ENCODE assay signal across 33 cellular contexts in genomic region chr10:115744089-115744488, GRCh38.
DNase-seq lines count a peak whose midpoint lies in the region; ATAC-seq, FAIRE-seq and TF ChIP-seq lines count a peak whose summit lies in the region.
"Had no signal": no experiment of that assay in that cellular context is flagged by ENCODE, and none has a peak within 500 bp of the region (broad histone marks: within the 10 kb centered on the region; RNA-seq: fewer than 3 reads in every experiment).

No MANE protein-coding gene starts in this region.

- intact Hi-C loops in HepG2 (cut with micrococcal nuclease; ENCODE audit: unreplicated experiment) (no loop called here), right lobe of liver (cut with DNase I) (no loop called here), A673 (cut with micrococcal nuclease; ENCODE audit: unreplicated experiment) (no loop called here)

- H3K4me2 ChIP-seq in HepG2 (ENCODE audit: low read depth, low read length) = no peak overlapping the region
- H3K4me2 ChIP-seq: A549; BLaER1; BLaER1 treated with 17β-estradiol and CSF1 and Interleukin-3, amounts not matched to agents 10 nM and 100 nM had no signal

- no peak for TF ChIP-seq RAD21 in HepG2 (CRISPR knock-in tag; IDR thresholded peaks at IDR 0.05)

- DNase-seq in HepG2 (ENCODE audit: low spot score) = no peak
- DNase-seq in right lobe of liver = no peak
- DNase-seq in A673 (ENCODE audit: low spot score) = no peak
- DNase-seq: 8988T; ACHN; AML-193; BE2C; C1 segment of cervical spinal cord; Caco-2; Calu3; CD4-positive, alpha-beta memory T cell; CD4-positive, alpha-beta T cell; CD4-positive, CD25-positive, alpha-beta regulatory T cell; CD8-positive, alpha-beta memory T cell; CD8-positive, alpha-beta T cell; COR-L47; DMS 273 treated with DMSO at 0.1 percent for 48 hours; DMS153; DMS53; DMS79; DMS79 treated with DMSO at 0.1 percent for 48 hours; DND-41; EL had no signal

- H3K27ac ChIP-seq in HepG2 (ENCODE audit: extremely low read length, insufficient read depth, low read length) = no peak overlapping the region
- H3K27ac ChIP-seq in right lobe of liver = no peak overlapping the region
- H3K27ac ChIP-seq in HEK293 (ENCODE audit: extremely low read depth, low read depth, low read length) = no peak overlapping the region
- no peak overlapping the region for H3K27ac ChIP-seq in A673 (ENCODE audit: low read depth, low read length, poor library complexity, severe bottlenecking)
- H3K27ac ChIP-seq: 22Rv1; A549; BLaER1; BLaER1 treated with 17β-estradiol and CSF1 and Interleukin-3, amounts not matched to agents 10 nM and 100 nM; C4-2B had no signal

- CTCF ChIA-PET in HepG2 (lab: Yijun Ruan, JAX; ENCODE audit: low intra/inter-chr PET ratio, low total read pairs) (no interaction called here), HEK293 (lab: Yijun Ruan, JAX) (no interaction called here), A673 (lab: Charles Lee) (no interaction called here)

- WGBS in HepG2 (ENCODE audit: low lambda C conversion rate) = 2% methylated on average over 1 of the region's 1 CpG
- 69% methylated on average over 1 of the region's 1 CpG for WGBS in right lobe of liver (ENCODE audit: insufficient coverage, low coverage, low lambda C conversion rate, missing lambda C conversion rate)

- TF ChIP-seq CTCF in HepG2 (CRISPR knock-in tag; IDR thresholded peaks at IDR 0.05) (no peak), right lobe of liver (IDR thresholded peaks at IDR 0.05) (no peak), HEK293 (tag by site-specific recombination; IDR thresholded peaks at IDR 0.05) (no peak), A673 (conservative IDR thresholded peaks at IDR 0.05; ENCODE audit: low read depth, low read length) (no peak)

- H4K20me1 ChIP-seq in HepG2 (ENCODE audit: insufficient read depth, low read length) = no peaks in the 10 kb centered on the region
- H4K20me1 ChIP-seq: BLaER1; BLaER1 treated with 17β-estradiol and CSF1 and Interleukin-3, amounts not matched to agents 10 nM and 100 nM had no signal

- H3K36me3 ChIP-seq in HepG2 (replicated peaks in 1 of 2; ENCODE audit: control insufficient read depth in 1 of 2, insufficient read depth in 2 of 2, low read length in 2 of 2) = no peaks in the 10 kb centered on the region
- H3K36me3 ChIP-seq in right lobe of liver = no peaks in the 10 kb centered on the region
- no peaks in the 10 kb centered on the region for H3K36me3 ChIP-seq in HEK293 (ENCODE audit: control insufficient read depth in 2 of 2, insufficient read depth in 1 of 2, low read length in 2 of 2)
- no peaks in the 10 kb centered on the region for H3K36me3 ChIP-seq in A673 (ENCODE audit: insufficient read depth, low read length, poor library complexity, severe bottlenecking)
- H3K36me3 ChIP-seq: BE2C; BLaER1; BLaER1 treated with 17β-estradiol and CSF1 and Interleukin-3, amounts not matched to agents 10 nM and 100 nM had no signal

- H3K4me1 ChIP-seq in HepG2 (ENCODE audit: insufficient read depth, low read length) (no peaks in the 10 kb centered on the region), right lobe of liver (no peaks in the 10 kb centered on the region), HEK293 (ENCODE audit: control insufficient read depth, insufficient read depth, low read length) (no peaks in the 10 kb centered on the region), A673 (ENCODE audit: insufficient read depth, low read length, poor library complexity, severe bottlenecking) (no peaks in the 10 kb centered on the region)
- H3K4me1 ChIP-seq: A549; BE2C; BLaER1; BLaER1 treated with 17β-estradiol and CSF1 and Interleukin-3, amounts not matched to agents 10 nM and 100 nM; Caco-2 had no signal

- BruUV-seq in HepG2 (replicated peaks; lab: Mats Ljungman, UMichigan) (no TSS peak), A673 (replicated peaks; lab: Mats Ljungman, UMichigan) (no TSS peak)

- no peak overlapping the region for H3K9ac ChIP-seq in HepG2 (ENCODE audit: insufficient read depth, low read depth, low read length)
- H3K9ac ChIP-seq: BLaER1; BLaER1 treated with 17β-estradiol and CSF1 and Interleukin-3, amounts not matched to agents 10 nM and 100 nM had no signal

- FAIRE-seq in HepG2 (lab: Jason Lieb, UNC) = no peak
- FAIRE-seq in islet of Langerhans (lab: Jason Lieb, UNC) = peak; percentile 49
- FAIRE-seq: A204.1, A549, D721Med had no signal

- H3K4me3 ChIP-seq in HepG2 (replicated peaks in 1 of 3; ENCODE audit: insufficient read depth in 1 of 3, low read depth in 2 of 3, low read length in 3 of 3) (no peak overlapping the region), right lobe of liver (no peak overlapping the region), HEK293 (ENCODE audit: low read depth, low read length) (no peak overlapping the region), A673 (ENCODE audit: low read depth, low read length, poor library complexity, severe bottlenecking) (no peak overlapping the region)
- H3K4me3 ChIP-seq: A549; BLaER1; BLaER1 treated with 17β-estradiol and CSF1 and Interleukin-3, amounts not matched to agents 10 nM and 100 nM had no signal

- POLR2A ChIA-PET in HepG2 (lab: Yijun Ruan, JAX) = no interaction called here
- POLR2A ChIA-PET in HEK293 (lab: Yijun Ruan, JAX) = no interaction called here
- POLR2A ChIA-PET in A673 (lab: Charles Lee; ENCODE audit: low non-redundant PET) = no interaction called here

- ATAC-seq in HepG2 (no peak), right lobe of liver (no peak), HG02938 (IDR thresholded peaks at IDR 0.05; ENCODE audit: unreplicated experiment) (no peak)
- ATAC-seq: A549; CD8-positive, alpha-beta T cell had no signal

- in situ Hi-C loops in HepG2 (cut with HindIII; ENCODE audit: extremely low pct_ligation_motif_present, low pct_unique_long_range_greater_than_20kb) = no loop called here

- no peak overlapping the region for H2AFZ ChIP-seq in HepG2 (ENCODE audit: low read length)

- H3K27me3 ChIP-seq in HepG2 (ENCODE audit: control insufficient read depth in 1 of 2, insufficient read depth in 2 of 2, low read length in 2 of 2) = no peaks in the 10 kb centered on the region; a peak in 1 of 5 replicates
- no peaks in the 10 kb centered on the region for H3K27me3 ChIP-seq in right lobe of liver
- H3K27me3 ChIP-seq in A673 (replicated peaks; ENCODE audit: insufficient read depth, low read depth, low read length, poor library complexity) = no peaks in the 10 kb centered on the region
- H3K27me3 ChIP-seq: BE2C; BLaER1; BLaER1 treated with 17β-estradiol and CSF1 and Interleukin-3, amounts not matched to agents 10 nM and 100 nM had no signal

- TF ChIP-seq EP300 in HepG2 (IDR thresholded peaks at IDR 0.05; ENCODE audit: low read depth in 2 of 2, low read length in 2 of 2) = no peak
- no peak for TF ChIP-seq EP300 in HepG2 (CRISPR knock-in tag; IDR thresholded peaks at IDR 0.05; ENCODE audit: borderline replicate concordance)

- no peaks in the 10 kb centered on the region for H3K79me2 ChIP-seq in HepG2 (ENCODE audit: insufficient read depth, low read length)

- TF ChIP-seq POLR2A in HepG2 (IDR thresholded peaks at IDR 0.05; ENCODE audit: insufficient read depth in 1 of 2, low read depth in 2 of 2, low read length in 2 of 2) = no peak
- TF ChIP-seq POLR2A in right lobe of liver (IDR thresholded peaks at IDR 0.05) = no peak

- H3K9me3 ChIP-seq in HepG2 (ENCODE audit: low read length) (no peaks in the 10 kb centered on the region), right lobe of liver (no peaks in the 10 kb centered on the region), HEK293 (ENCODE audit: control insufficient read depth, insufficient read depth, low read depth, low read length) (no peaks in the 10 kb centered on the region), A673 (ENCODE audit: low read depth, low read length, poor library complexity, severe bottlenecking) (no peaks in the 10 kb centered on the region)
- H3K9me3 ChIP-seq: BE2C, BLaER1, Caco-2 had no signal

TF ChIP-seq in HepG2, 621 proteins besides CTCF, POLR2A, EP300 and RAD21:
- TF ChIP-seq ATF7 (IDR thresholded peaks at IDR 0.05) = peak; percentile 78
- no peak for TF ChIP-seq ATF7 (CRISPR knock-in tag; IDR thresholded peaks at IDR 0.05)
- no peak for TF ChIP-seq SIX1 (CRISPR knock-in tag; IDR thresholded peaks at IDR 0.05; ENCODE audit: borderline replicate concordance)

TF ChIP-seq in HEK293, 187 proteins besides CTCF, POLR2A, EP300 and RAD21:
- TF ChIP-seq GLIS1 (tag by site-specific recombination; IDR thresholded peaks at IDR 0.05) (no peak), ATF2 (tag by site-specific recombination; IDR thresholded peaks at IDR 0.05; ENCODE audit: low read depth) (peak; percentile 85), ZNF501 (tag by site-specific recombination; IDR thresholded peaks at IDR 0.05) (no peak)

Comparison
In these comparisons a context has a peak if more than half of its experiments do, and no peak if none do; other contexts are left out.
1. Of the 63 proteins assayed by ChIP-seq in both HepG2 and HEK293: peak only in HepG2: none; only in HEK293: ATF2; in both: none; in neither: 62.